12 cellular contexts compared by ENCODE assay signal in the genomic region with DNA sequence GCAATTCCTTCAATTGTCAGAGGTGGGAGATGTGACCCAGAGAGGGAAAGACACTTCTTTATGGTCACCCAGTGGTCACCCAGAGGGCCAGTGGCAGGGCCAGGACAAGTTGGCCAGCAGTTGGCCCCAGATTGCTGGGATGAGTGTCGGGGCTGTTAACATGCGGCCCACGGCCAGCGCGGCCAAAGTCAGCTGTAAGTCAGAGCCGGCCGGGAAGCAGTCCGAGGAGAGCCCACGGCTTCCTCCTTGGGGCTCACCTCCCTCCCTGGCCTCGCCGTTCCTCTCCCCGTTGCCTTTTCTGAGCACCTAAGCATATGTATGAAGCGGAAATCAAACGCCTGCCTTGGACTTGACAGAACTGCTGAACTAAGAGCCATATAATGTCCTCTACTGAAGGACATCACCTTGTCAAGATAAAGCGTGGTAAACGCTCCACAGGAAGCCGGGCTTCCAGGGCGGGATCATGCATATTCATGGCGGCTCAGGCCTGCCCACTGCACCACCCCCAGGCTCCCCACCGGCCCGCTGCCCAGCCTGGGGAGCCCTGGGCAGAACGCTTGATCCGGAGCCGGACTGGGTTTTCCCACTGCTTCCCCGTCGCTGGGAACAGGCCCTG.
DNase-seq lines count a peak whose midpoint lies in the region; ATAC-seq and TF ChIP-seq lines count a peak whose summit lies in the region.
"Had no signal": no experiment of that assay in that cellular context is flagged by ENCODE, and none has a peak within 500 bp of the region (broad histone marks: within the 10 kb centered on the region; RNA-seq: fewer than 3 reads in every experiment).

No MANE protein-coding gene starts in this region.

- DNase-seq in left ventricle myocardium inferior (no peak), mucosa of descending colon (no peak), GM19238 (ENCODE audit: insufficient read length, low spot score) (no peak)
- DNase-seq in stimulated activated naive B cell treated with anti-CD40 and anti-IgM and Interleukin-4, amounts not matched to agents 10 μg/mL and 1 μg/mL and 100 μg/mL, for 72 hours = no peak
- DNase-seq: activated CD4-positive, alpha-beta T cell treated with anti-CD3 and anti-CD28 coated beads for 4 hours; activated T-cell treated with anti-CD3 and anti-CD28 coated beads, Interleukin-2, amount 50 U/mL, for 48 hours; stimulated activated CD4-positive, alpha-beta T cell treated with anti-CD3 and anti-CD28 coated beads, Interleukin-12 subunit alpha, Interleukin-12 subunit beta, amount 100 ng/mL, for 4 hours had no signal

- H3K27ac ChIP-seq in HUES64 (ENCODE audit: low read depth, low read length) (no peak overlapping the region; the same call in 1 of the 2 replicates), left ventricle myocardium inferior (replicated peaks) (no peak overlapping the region)
- H3K27ac ChIP-seq: epithelial cell of prostate had no signal

- peak overlapping the region; percentile 31 for H3K4me3 ChIP-seq in HUES64 (ENCODE audit: low read length)
- peak overlapping the region; percentile 43 for H3K4me3 ChIP-seq in left ventricle myocardium inferior
- H3K4me3 ChIP-seq in mucosa of descending colon = no peak overlapping the region

- peak overlapping the region; percentile 47 to 49 for H3K4me3 Mint-ChIP-seq in stimulated activated naive B cell treated with anti-CD40 and anti-IgM and Interleukin-4, amounts not matched to agents 10 μg/mL and 1 μg/mL and 100 μg/mL, for 72 hours

- peaks cover 26% of the 10 kb centered on the region for H3K4me1 ChIP-seq in HUES64 (ENCODE audit: insufficient read depth, low read length)
- no peaks in the 10 kb centered on the region for H3K4me1 ChIP-seq in left ventricle myocardium inferior
- no peaks in the 10 kb centered on the region for H3K4me1 ChIP-seq in mucosa of descending colon (ENCODE audit: low read depth)

- H3K9me3 Mint-ChIP-seq in stimulated activated naive B cell treated with anti-CD40 and anti-IgM and Interleukin-4, amounts not matched to agents 10 μg/mL and 1 μg/mL and 100 μg/mL, for 72 hours = peaks cover 2 to 4% of the 10 kb centered on the region in 2 donors

- H3K36me3 Mint-ChIP-seq in stimulated activated naive B cell treated with anti-CD40 and anti-IgM and Interleukin-4, amounts not matched to agents 10 μg/mL and 1 μg/mL and 100 μg/mL, for 72 hours = peaks cover 0 to 2% of the 10 kb centered on the region in 2 donors

- intact Hi-C loops in left ventricle myocardium inferior (cut with micrococcal nuclease) = no loop called here
- intact Hi-C loops in mucosa of descending colon (cut with DNase I, micrococcal nuclease) = no loop called here

- H3K9me3 ChIP-seq in HUES64 (ENCODE audit: insufficient read depth, low read depth, low read length) = 0 out of 2 replicates have a peak, but pooled peaks cover 2% of the 10 kb centered on the region
- H3K9me3 ChIP-seq in left ventricle myocardium inferior (replicated peaks) = no peaks in the 10 kb centered on the region
- no peaks in the 10 kb centered on the region for H3K9me3 ChIP-seq in mucosa of descending colon

- H3K36me3 ChIP-seq in HUES64 (ENCODE audit: insufficient read depth, low read length) (no peaks in the 10 kb centered on the region), left ventricle myocardium inferior (no peaks in the 10 kb centered on the region), mucosa of descending colon (ENCODE audit: low read depth) (no peaks in the 10 kb centered on the region)

- TF ChIP-seq CTCF in left ventricle myocardium inferior (IDR thresholded peaks at IDR 0.05; ENCODE audit: borderline replicate concordance) (no peak), mucosa of descending colon (IDR thresholded peaks at IDR 0.05) (no peak)

- H3K9ac ChIP-seq in HUES64 (ENCODE audit: low read depth, low read length) = no peak overlapping the region

- H3K27me3 Mint-ChIP-seq in stimulated activated naive B cell treated with anti-CD40 and anti-IgM and Interleukin-4, amounts not matched to agents 10 μg/mL and 1 μg/mL and 100 μg/mL, for 72 hours = peaks cover 32 to 71% of the 10 kb centered on the region in 2 donors

- H3K27ac Mint-ChIP-seq in stimulated activated naive B cell treated with anti-CD40 and anti-IgM and Interleukin-4, amounts not matched to agents 10 μg/mL and 1 μg/mL and 100 μg/mL, for 72 hours = no peak overlapping the region

- peaks cover 3 to 15% of the 10 kb centered on the region in 2 donors for H3K4me1 Mint-ChIP-seq in stimulated activated naive B cell treated with anti-CD40 and anti-IgM and Interleukin-4, amounts not matched to agents 10 μg/mL and 1 μg/mL and 100 μg/mL, for 72 hours

- ATAC-seq in mucosa of descending colon = peak; percentile 26
- no peak for ATAC-seq in stimulated activated naive B cell treated with anti-CD40 and anti-IgM and Interleukin-4, amounts not matched to agents 10 μg/mL and 1 μg/mL and 100 μg/mL, for 72 hours (replicated peaks)
- ATAC-seq in esophagus mucosa = no peak
- ATAC-seq in activated CD4-positive, CD25-positive, alpha-beta regulatory T cell treated with anti-CD3 and anti-CD28 coated beads, Interleukin-2, amount 50 U/mL, for 24 hours = no peak
- no peak for ATAC-seq in GM21367 (IDR thresholded peaks at IDR 0.05; ENCODE audit: unreplicated experiment)

- WGBS in HUES64 = 11% methylated on average over 26 of the region's 26 CpGs

- H3K27me3 ChIP-seq in HUES64 (ENCODE audit: insufficient read depth, low read length) = peaks cover 6% of the 10 kb centered on the region; the same call in 1 of the 2 replicates
- H3K27me3 ChIP-seq in left ventricle myocardium inferior (ENCODE audit: low read depth) = peaks cover 51% of the 10 kb centered on the region
